ENCODE assay signal across 13 cellular contexts in the genomic region with DNA sequence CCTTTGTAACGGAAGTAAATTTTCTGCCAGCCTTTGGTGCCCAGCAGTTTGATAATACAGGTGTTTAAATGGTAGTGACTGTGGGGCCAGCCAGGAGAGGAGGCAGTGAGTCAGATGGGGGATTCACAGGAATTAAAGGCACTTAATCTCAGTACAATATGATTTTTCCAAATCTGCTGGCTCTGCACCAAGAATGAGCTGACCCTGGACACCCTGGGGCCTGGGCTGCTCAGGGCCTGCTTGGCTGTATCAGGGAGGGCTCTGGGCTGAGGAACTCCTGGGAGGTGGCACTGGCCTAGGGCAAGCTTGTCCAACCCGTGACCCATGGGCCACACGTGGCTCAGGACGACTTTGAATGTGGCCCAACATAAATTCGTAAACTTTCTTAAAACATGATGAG.
A peak's percentile ranks its signal among the peaks of the same experiment; 100 is the strongest.
DNase-seq lines count a peak whose midpoint lies in the region; ATAC-seq and TF ChIP-seq lines count a peak whose summit lies in the region.
"Had no signal": no experiment of that assay in that cellular context is flagged by ENCODE, and none has a peak within 500 bp of the region (broad histone marks: within the 10 kb centered on the region; RNA-seq: fewer than 3 reads in every experiment).

No MANE protein-coding gene starts in this region.

- TF ChIP-seq CTCF in spleen (IDR thresholded peaks at IDR 0.05 in 8 of 11, conservative IDR thresholded peaks at IDR 0.05 in 3 of 11) (no peak), H9 (conservative IDR thresholded peaks at IDR 0.05) (no peak)

- H3K23me2 ChIP-seq in H9 (ENCODE audit: insufficient read length, low read depth, low read length, poor library complexity, severe bottlenecking): no peaks in the 10 kb centered on the region

- H2AK5ac ChIP-seq in H9 (ENCODE audit: insufficient read length, low read length): no peak overlapping the region

- H3K18ac ChIP-seq in H9 (ENCODE audit: insufficient read length, low read depth, low read length): no peak overlapping the region

- H3K4ac ChIP-seq in H9 (ENCODE audit: low read depth, low read length): no peak overlapping the region

- H3K27ac ChIP-seq in BLaER1: 0 out of 2 replicates have a peak overlapping the region, but pooled peaks have one; percentile 6
- H3K27ac ChIP-seq in mesodermal cell (ENCODE audit: low read depth, low read length, severe bottlenecking): peak overlapping the region; percentile 10
- H3K27ac ChIP-seq in spleen: peak overlapping the region in 5 of 8 donors; percentile 49 to 95 (median 81)
- no peak overlapping the region for H3K27ac ChIP-seq in H9 (ENCODE audit: insufficient read length, low read depth, low read length)
- H3K27ac ChIP-seq in substantia nigra (ENCODE audit: low read depth, low read length, poor library complexity, severe bottlenecking): no peak overlapping the region
- H3K27ac ChIP-seq: C4-2B, HL-60 had no signal

- ATAC-seq in T-helper 17 cell: no peak
- ATAC-seq: GM12878 had no signal

- H3K9me3 ChIP-seq in BLaER1 (no peaks in the 10 kb centered on the region), T-helper 17 cell (ENCODE audit: control insufficient read depth, low read length, poor library complexity, severe bottlenecking) (no peaks in the 10 kb centered on the region), mesodermal cell (ENCODE audit: control insufficient read depth, low read length) (no peaks in the 10 kb centered on the region), spleen (no peaks in the 10 kb centered on the region), H9 (ENCODE audit: control insufficient read depth, low read depth, low read length) (no peaks in the 10 kb centered on the region)

- H3K79me2 ChIP-seq in H9 (ENCODE audit: insufficient read depth, low read length): no peaks in the 10 kb centered on the region

- H4K8ac ChIP-seq in H9 (replicated peaks; ENCODE audit: insufficient read length, low read depth, low read length): no peak overlapping the region

- no peaks in the 10 kb centered on the region for H3K79me1 ChIP-seq in H9 (ENCODE audit: insufficient read depth, low read depth, low read length, poor library complexity, severe bottlenecking)

- no peaks in the 10 kb centered on the region for H3K27me3 ChIP-seq in BLaER1
- H3K27me3 ChIP-seq in spleen (replicated peaks in 1 of 7): no peaks in the 10 kb centered on the region
- H3K27me3 ChIP-seq in H9 (ENCODE audit: insufficient read depth, low read length): no peaks in the 10 kb centered on the region

- no peak overlapping the region for H3K4me2 ChIP-seq in BLaER1
- H3K4me2 ChIP-seq in H9 (ENCODE audit: insufficient read depth, insufficient read length, low read length): no peak overlapping the region

- H3T11ph ChIP-seq in H9 (ENCODE audit: low read length): no peak overlapping the region

- H3K4me1 ChIP-seq in BLaER1 (peaks cover 85% of the 10 kb centered on the region), mesodermal cell (ENCODE audit: control insufficient read depth, insufficient read depth, low read length, poor library complexity, severe bottlenecking) (peaks cover 41% of the 10 kb centered on the region), spleen (peaks cover 10 to 58% (median 27%) of the 10 kb centered on the region in 6 donors), H9 (ENCODE audit: insufficient read depth, low read length) (no peaks in the 10 kb centered on the region)

- TF ChIP-seq POLR2A in spleen (IDR thresholded peaks at IDR 0.05): no peak

- H3K9ac ChIP-seq in BLaER1: no peak overlapping the region
- H3K9ac ChIP-seq in H9 (ENCODE audit: extremely low read depth, insufficient read length, low read length): no peak overlapping the region

- no peak overlapping the region for H2BK12ac ChIP-seq in H9 (ENCODE audit: insufficient read length, low read depth, low read length)

- no peak overlapping the region for H2AFZ ChIP-seq in H9 (ENCODE audit: low read length)

- H3K9me3 Mint-ChIP-seq in H9: no peaks in the 10 kb centered on the region
- H3K9me3 Mint-ChIP-seq: CD4-positive, alpha-beta memory T cell had no signal

- H2BK15ac ChIP-seq in H9 (ENCODE audit: low read depth, low read length): no peak overlapping the region

- intact Hi-C loops in spleen (cut with DNase I; ENCODE audit: low total_unique reads): no loop called here

- H3K4me3 ChIP-seq in BLaER1 (no peak overlapping the region), mesodermal cell (ENCODE audit: extremely low read depth, insufficient read depth, low read length, poor library complexity, severe bottlenecking) (no peak overlapping the region), spleen (no peak overlapping the region)
- H3K4me3 ChIP-seq: GM12878 had no signal

- H3K4me3 Mint-ChIP-seq in T-helper 17 cell (no peak overlapping the region), H9 (no peak overlapping the region)
- H3K4me3 Mint-ChIP-seq: B cell; CD4-positive, alpha-beta memory T cell had no signal

- peak overlapping the region; percentile 24 for H3K27ac Mint-ChIP-seq in T-helper 17 cell
- H3K27ac Mint-ChIP-seq in H9: no peak overlapping the region
- H3K27ac Mint-ChIP-seq: B cell had no signal

- H3K14ac ChIP-seq in H9 (ENCODE audit: insufficient read depth, low read length): no peak overlapping the region

- H2BK20ac ChIP-seq in H9 (ENCODE audit: low read depth, low read length, poor library complexity, severe bottlenecking): no peak overlapping the region

- H3K27me3 Mint-ChIP-seq in T-helper 17 cell (no peaks in the 10 kb centered on the region), H9 (ENCODE audit: low read depth) (no peaks in the 10 kb centered on the region)
- H3K27me3 Mint-ChIP-seq: CD4-positive, alpha-beta memory T cell had no signal

- no peak overlapping the region for H2BK5ac ChIP-seq in H9 (ENCODE audit: insufficient read length, low read length)

- H3K36me3 ChIP-seq in BLaER1 (peaks cover 56% of the 10 kb centered on the region), mesodermal cell (ENCODE audit: control insufficient read depth, insufficient read depth, low read length) (peaks cover 73% of the 10 kb centered on the region), spleen (peaks cover 0 to 62% (median 7%) of the 10 kb centered on the region in 6 donors)

- no peak overlapping the region for H3K56ac ChIP-seq in H9 (ENCODE audit: insufficient read length, low read depth, low read length)

- H4K20me1 ChIP-seq in BLaER1 (peaks cover 97% of the 10 kb centered on the region), H9 (ENCODE audit: control insufficient read depth, insufficient read depth, insufficient read length) (no peaks in the 10 kb centered on the region)

- no peak overlapping the region for H2BK120ac ChIP-seq in H9 (ENCODE audit: low read depth, low read length, poor library complexity, severe bottlenecking)

- 86 to 97% methylated on average over 4 of the region's 5 CpGs for WGBS in mesodermal cell (ENCODE audit: insufficient coverage in 2 of 2), 2 experiments
- WGBS in spleen, 5 donors: 69 to 83% (median 79%) methylated on average over 5 of the region's 5 CpGs
- WGBS in H9 (ENCODE audit: extremely low coverage, insufficient read length, low lambda C conversion rate): no CpG with 5 or more reads among the region's 5 CpGs

- H3K4me1 Mint-ChIP-seq in T-helper 17 cell (peaks cover 19% of the 10 kb centered on the region), H9 (peaks cover 30 to 41% of the 10 kb centered on the region in 2 experiments)

- no peak for DNase-seq in T-helper 17 cell
- no peak for DNase-seq in spleen
- no peak for DNase-seq in H9
- DNase-seq in substantia nigra (lab: John Stamatoyannopoulos, UW): no peak
- DNase-seq in 8988T: no peak
- DNase-seq: CD4-positive, alpha-beta memory T cell; DMS79 had no signal

- no peak overlapping the region for H3K23ac ChIP-seq in H9 (ENCODE audit: insufficient read length, low read depth, low read length)

- no peak overlapping the region for H4K5ac ChIP-seq in H9 (ENCODE audit: insufficient read length, low read depth, low read length)

- H3K36me3 Mint-ChIP-seq in T-helper 17 cell (ENCODE audit: low read depth): no peaks in the 10 kb centered on the region
- H3K36me3 Mint-ChIP-seq in H9 (ENCODE audit: insufficient read depth in 1 of 3, low read depth in 3 of 3): peaks cover 0 to 10% (median 0%) of the 10 kb centered on the region in 3 experiments; a peak in 3 of 7 replicates

- no peak overlapping the region for H4K91ac ChIP-seq in H9 (ENCODE audit: insufficient read length, low read depth, low read length)

Comparison
In these comparisons a context has a peak if more than half of its experiments do, and no peak if none do; other contexts are left out.
1. H3K27ac ChIP-seq: peak in BLaER1 (single experiment), mesodermal cell (single experiment) and spleen (5 of 8); none in H9 (single experiment) and substantia nigra (single experiment).